13 cellular contexts compared by ENCODE assay signal in genomic region chr7:64541438-64542359, GRCh38. TPM values are rescaled to one million over a fixed set of nuclear protein-coding genes. Genes with fewer than 3 reads are reported as not detected.
A peak's percentile ranks its signal among the peaks of the same experiment; 100 is the strongest.
DNase-seq lines count a peak whose midpoint lies in the region; ATAC-seq and TF ChIP-seq lines count a peak whose summit lies in the region.
"Had no signal": no experiment of that assay in that cellular context is flagged by ENCODE, and none has a peak within 500 bp of the region (broad histone marks: within the 10 kb centered on the region; RNA-seq: fewer than 3 reads in every experiment).

No MANE protein-coding gene starts in this region.

- H3K9me3 ChIP-seq in adrenal gland (replicated peaks in 1 of 3) (no peaks in the 10 kb centered on the region), right atrium auricular region (no peaks in the 10 kb centered on the region)
- H3K9me3 ChIP-seq: testis had no signal

- peaks cover 23% of the 10 kb centered on the region for H3K36me3 ChIP-seq in ACC112 (ENCODE audit: insufficient read depth, low read length)
- H3K36me3 ChIP-seq in adrenal gland (replicated peaks in 1 of 2) = no peaks in the 10 kb centered on the region
- peaks cover 6% of the 10 kb centered on the region for H3K36me3 ChIP-seq in right atrium auricular region

- H3K4me1 ChIP-seq in ACC112 (ENCODE audit: control insufficient read depth, insufficient read depth, low read length, unreplicated experiment) = peaks cover 21% of the 10 kb centered on the region
- peaks cover 12 to 23% of the 10 kb centered on the region in 2 donors for H3K4me1 ChIP-seq in adrenal gland (replicated peaks in 1 of 2)
- H3K4me1 ChIP-seq in right atrium auricular region = peaks cover 0 to 15% of the 10 kb centered on the region in 2 donors
- H3K4me1 ChIP-seq: testis had no signal

- intact Hi-C loops in adrenal gland (cut with DNase I) = no loop called here

- no peak for TF ChIP-seq CTCF in adrenal gland (IDR thresholded peaks at IDR 0.05)
- no peak for TF ChIP-seq CTCF in right atrium auricular region (IDR thresholded peaks at IDR 0.05)

- H3K27ac ChIP-seq in ACC112 (ENCODE audit: low read depth, low read length) (peak overlapping the region; percentile 68), adrenal gland (peak overlapping the region; percentile 2 to 86 (median 66)), right atrium auricular region (peak overlapping the region; percentile 70 to 71)
- H3K27ac ChIP-seq: testis, WERI-Rb-1 had no signal

- H2AFZ ChIP-seq in ACC112 (ENCODE audit: low read length, unreplicated experiment) = no peak overlapping the region

- TF ChIP-seq POLR2A in adrenal gland (IDR thresholded peaks at IDR 0.05) = peak in 1 of 2 donors; percentile 12

- H3K79me2 ChIP-seq in ACC112 (ENCODE audit: control insufficient read depth, insufficient read depth, low read length, unreplicated experiment) = peaks cover 62% of the 10 kb centered on the region

- WGBS in adrenal gland, 4 donors = 29 to 60% (median 36%) methylated on average over 5 of the region's 5 CpGs

- ATAC-seq in GM21786 (IDR thresholded peaks at IDR 0.05; ENCODE audit: unreplicated experiment) = no peak

- DNase-seq in HT1080 (ENCODE audit: low read depth) (peak; percentile 43), adrenal gland (peak; percentile 65 to 88 (median 85)), right atrium auricular region (ENCODE audit: low spot score) (no peak), NCI-H1417 treated with DMSO at 0.1 percent for 48 hours (lab: John Stamatoyannopoulos, UW) (no peak), NCI-H1436 (lab: John Stamatoyannopoulos, UW) (no peak), NCI-H446 (lab: John Stamatoyannopoulos, UW) (no peak)
- DNase-seq: C1 segment of cervical spinal cord, caudate nucleus, islet precursor cell, testis, WERI-Rb-1 had no signal

- no peak overlapping the region for H3K4me3 ChIP-seq in ACC112 (ENCODE audit: low read depth, low read length)
- no peak overlapping the region for H3K4me3 ChIP-seq in adrenal gland
- no peak overlapping the region for H3K4me3 ChIP-seq in right atrium auricular region
- H3K4me3 ChIP-seq: testis had no signal

- H3K27me3 ChIP-seq in ACC112 (ENCODE audit: insufficient read depth, low read length) (no peaks in the 10 kb centered on the region), adrenal gland (no peaks in the 10 kb centered on the region), right atrium auricular region (no peaks in the 10 kb centered on the region)
- H3K27me3 ChIP-seq: testis had no signal

RNA-seq across cellular contexts. Expression of gene ZNF680, which starts 21.2 kb away (rescaled TPM):
- 2.7 and 4.6 TPM in 2 replicates for total RNA-seq in HT1080 (2014; rRNA removed; shearing (Covaris generic))
- 3.5 and 4.6 TPM in 2 replicates for polyA plus RNA-seq in HT1080 (2015; cell fraction: cytosol; rRNA removed)
- 5.7 and 6.0 TPM in 2 replicates for polyA plus RNA-seq in HT1080 (2015; cell fraction: nucleus; rRNA removed)
- total RNA-seq in adrenal gland (10 to 100 TPM; 13.8 to 51.5 (median 30.3) TPM), right atrium auricular region (10 to 100 TPM in 1 of 2 donors, 1 to 10 TPM in 1; 9.6 to 21.5 TPM)
- 10 to 100 TPM in 2 of 3 donors, 1 to 10 TPM in 1; 9.5 to 24.5 (median 13.4) TPM for polyA plus RNA-seq in adrenal gland

Comparison
In these comparisons a context has a peak if more than half of its experiments do, and no peak if none do; other contexts are left out.
1. DNase-seq: peak in HT1080 (single experiment) and adrenal gland (7 of 7); none in right atrium auricular region (single experiment), NCI-H1417 treated with DMSO at 0.1 percent for 48 hours (single experiment), NCI-H1436 (single experiment) and NCI-H446 (0 of 2).
2. Peak in every context shown above with its lines, with median percentiles within 50 percentile points of each other: H3K27ac ChIP-seq.